Comparison of ENCODE assay signal across 34 cellular contexts in genomic region chr14:36823651-36824050, GRCh38.
"Had no signal": no experiment of that assay in that cellular context is flagged by ENCODE, and none has a peak within 500 bp of the region (broad histone marks: within the 10 kb centered on the region; RNA-seq: fewer than 3 reads in every experiment).

No MANE protein-coding gene starts in this region.

- H3K4me3 ChIP-seq: MG63 had no signal

- H3K9me3 ChIP-seq: MG63 had no signal

- H3K36me3 ChIP-seq: MG63 had no signal

- DNase-seq: Karpas-422, Kasumi-1, MG63, MM.1S, MV-4-11, NCI-H1048, NCI-H1092, NCI-H1092 treated with DMSO at 0.1 percent for 48 hours, NCI-H1105, NCI-H1105 treated with DMSO at 0.1 percent for 48 hours, NCI-H1417, NCI-H1417 treated with DMSO at 0.1 percent for 48 hours, NCI-H1436, NCI-H1436 treated with DMSO at 0.1 percent for 48 hours, NCI-H146, NCI-H1694, NCI-H1694 treated with DMSO at 0.1 percent for 48 hours, NCI-H187, NCI-H187 treated with DMSO at 0.1 percent for 48 hours, NCI-H1930, NCI-H2029, NCI-H2029 treated with DMSO at 0.1 percent for 48 hours, NCI-H2081, NCI-H2081 treated with DMSO at 0.1 percent for 48 hours, NCI-H2107, NCI-H2171, NCI-H2171 treated with DMSO at 0.1 percent for 48 hours, NCI-H2227 treated with DMSO at 0.1 percent for 48 hours, NCI-H226, NCI-H345, NCI-H446, NCI-H446 treated with DMSO at 0.1 percent for 48 hours, NCI-H510A, NCI-H510A treated with DMSO at 0.1 percent for 48 hours had no signal
